Comparison of ENCODE assay signal across 8 cellular contexts in the genomic region with DNA sequence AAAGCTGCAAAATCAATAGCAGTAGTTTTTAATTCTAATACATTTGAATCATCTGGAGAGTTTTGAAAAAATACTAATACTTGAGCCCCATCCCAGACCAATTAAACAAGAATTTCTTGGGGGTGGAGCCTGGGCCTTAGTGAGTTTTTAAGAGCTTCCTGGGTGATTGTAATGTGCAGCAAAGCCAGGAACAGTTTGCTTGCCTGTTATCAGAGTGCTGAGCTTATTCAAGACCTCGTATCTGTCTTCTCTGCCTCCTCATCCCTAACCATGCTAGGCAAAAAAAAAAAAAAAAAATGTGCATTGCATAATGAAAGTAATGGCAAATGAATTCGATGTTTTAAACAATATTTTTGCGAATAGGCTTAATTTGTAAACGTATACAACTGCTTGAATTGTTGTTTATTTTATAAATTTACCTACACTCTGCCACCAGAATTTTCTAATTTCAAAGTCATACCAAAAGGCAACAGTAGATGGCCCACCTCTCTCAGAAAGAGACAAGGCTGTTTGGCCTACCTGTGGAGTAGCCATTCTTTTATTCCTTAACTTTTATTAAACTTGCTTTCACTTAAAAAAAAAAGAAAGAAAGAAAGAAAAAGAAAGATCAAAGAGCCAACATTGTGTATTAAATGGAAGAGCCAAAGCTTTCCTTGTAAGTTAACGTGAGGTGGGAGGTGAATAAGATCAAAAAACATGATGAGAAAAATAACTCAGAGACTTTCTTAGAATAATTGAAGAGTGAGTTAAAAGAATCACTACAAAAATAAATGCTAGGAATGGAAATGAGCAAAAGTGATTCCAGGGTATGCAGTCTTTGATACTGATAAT. TPM values are rescaled to one million over a fixed set of nuclear protein-coding genes. Genes with fewer than 3 reads are reported as not detected.
DNase-seq lines count a peak whose midpoint lies in the region; ATAC-seq and TF ChIP-seq lines count a peak whose summit lies in the region.

No MANE protein-coding gene starts in this region.

- H2BK15ac ChIP-seq in neuronal stem cell (ENCODE audit: low read length) = no peak overlapping the region

- H3K4me3 ChIP-seq in astrocyte of the spinal cord (ENCODE audit: low read depth, low read length) = no peak overlapping the region
- no peak overlapping the region for H3K4me3 ChIP-seq in mucosa of stomach (ENCODE audit: low read length)
- H3K4me3 ChIP-seq in neuronal stem cell (ENCODE audit: low read length in 2 of 2) = no peak overlapping the region

- no peak overlapping the region for H3K18ac ChIP-seq in neuronal stem cell (ENCODE audit: low read length)

- H4K91ac ChIP-seq in neuronal stem cell (ENCODE audit: low read depth, low read length, poor library complexity) = no peak overlapping the region

- H3K23ac ChIP-seq in neuronal stem cell (ENCODE audit: low read depth, low read length, poor library complexity) = no peak overlapping the region

- H3K4me1 Mint-ChIP-seq in mesothelial cell of epicardium = peaks cover 8% of the 10 kb centered on the region

- no peaks in the 10 kb centered on the region for H3K27me3 ChIP-seq in mucosa of stomach (ENCODE audit: control insufficient read depth, insufficient read depth, low read length)
- H3K27me3 ChIP-seq in neuronal stem cell (ENCODE audit: control insufficient read depth in 3 of 3, insufficient read depth in 3 of 3, low read depth in 1 of 3, low read length in 3 of 3) = no peaks in the 10 kb centered on the region

- H3K4me3 Mint-ChIP-seq in mesothelial cell of epicardium = no peak overlapping the region

- H3K27ac ChIP-seq in neuronal stem cell (replicated peaks; ENCODE audit: low read length) = no peak overlapping the region

- H3K36me3 ChIP-seq in mucosa of stomach (ENCODE audit: control insufficient read depth, insufficient read depth, low read length) = no peaks in the 10 kb centered on the region
- H3K36me3 ChIP-seq in neuronal stem cell (replicated peaks in 1 of 2; ENCODE audit: control insufficient read depth in 2 of 2, insufficient read depth in 2 of 2, low read length in 2 of 2) = no peaks in the 10 kb centered on the region

- DNase-seq in AML-193 (lab: John Stamatoyannopoulos, UW) (peak; percentile 79 to 81), NCI-H2107 treated with DMSO at 0.1 percent for 48 hours (lab: John Stamatoyannopoulos, UW; ENCODE audit: unreplicated experiment) (peak; percentile 15), astrocyte of the spinal cord (ENCODE audit: low read depth, low spot score) (peak; percentile 48), neuronal stem cell (ENCODE audit: low spot score) (no peak), mesothelial cell of epicardium (ENCODE audit: low spot score in 2 of 2, unreplicated experiment in 2 of 2) (no peak)

- H3K4ac ChIP-seq in neuronal stem cell (ENCODE audit: low read length) = no peak overlapping the region

- H4K8ac ChIP-seq in neuronal stem cell (ENCODE audit: low read depth, low read length) = no peak overlapping the region

- H2AK5ac ChIP-seq in neuronal stem cell (ENCODE audit: low read depth, low read length) = no peak overlapping the region

- no peak overlapping the region for H2BK12ac ChIP-seq in neuronal stem cell (ENCODE audit: low read length)

- TF ChIP-seq CTCF in GM12872 (IDR thresholded peaks at IDR 0.05; ENCODE audit: insufficient read depth, low read depth, low read length) = peak; percentile 60
- peak; percentile 63 for TF ChIP-seq CTCF in astrocyte of the spinal cord (IDR thresholded peaks at IDR 0.05; ENCODE audit: low read depth, low read length)
- no peak for TF ChIP-seq CTCF in mesothelial cell of epicardium (IDR thresholded peaks at IDR 0.05; ENCODE audit: unreplicated experiment)

- H3K36me3 Mint-ChIP-seq in mesothelial cell of epicardium = no peaks in the 10 kb centered on the region

- peak overlapping the region; percentile 52 for H3K9ac ChIP-seq in mucosa of stomach (ENCODE audit: low read length)
- no peak overlapping the region for H3K9ac ChIP-seq in neuronal stem cell (ENCODE audit: low read depth, low read length, poor library complexity)

- no peaks in the 10 kb centered on the region for H3K9me3 Mint-ChIP-seq in mesothelial cell of epicardium

- peaks cover 10% of the 10 kb centered on the region for H3K27me3 Mint-ChIP-seq in mesothelial cell of epicardium (ENCODE audit: low read depth)

- H3K4me2 ChIP-seq in neuronal stem cell (ENCODE audit: insufficient read depth, low read length, poor library complexity, severe bottlenecking) = no peak overlapping the region

- H3K79me1 ChIP-seq in neuronal stem cell (ENCODE audit: low read depth, low read length) = no peaks in the 10 kb centered on the region

- in situ Hi-C loops in astrocyte of the spinal cord (cut with HindIII; ENCODE audit: low sequenced_read_pairs) = no loop called here

- peaks cover 7% of the 10 kb centered on the region for H3K4me1 ChIP-seq in mucosa of stomach (ENCODE audit: control insufficient read depth, insufficient read depth, low read length)
- no peaks in the 10 kb centered on the region for H3K4me1 ChIP-seq in neuronal stem cell (ENCODE audit: control insufficient read depth in 2 of 2, insufficient read depth in 1 of 2, low read depth in 1 of 2, low read length in 2 of 2)

- ATAC-seq in GM21723 (IDR thresholded peaks at IDR 0.05; ENCODE audit: unreplicated experiment) = no peak

- H3K27ac Mint-ChIP-seq in mesothelial cell of epicardium = no peak overlapping the region

- WGBS in neuronal stem cell (ENCODE audit: extremely low coverage in 2 of 2, insufficient read length in 2 of 2, insufficient replicate concordance in 1 of 2), 2 donors = no CpG with 5 or more reads among the region's 5 CpGs

- H3K9me3 ChIP-seq in mucosa of stomach (ENCODE audit: control insufficient read depth, low read length) (no peaks in the 10 kb centered on the region), neuronal stem cell (replicated peaks in 1 of 2; ENCODE audit: control insufficient read depth in 2 of 2, insufficient read depth in 1 of 2, low read depth in 1 of 2, low read length in 2 of 2) (no peaks in the 10 kb centered on the region)

- no peak overlapping the region for H2BK5ac ChIP-seq in neuronal stem cell (ENCODE audit: low read length)

- no peak overlapping the region for H3K14ac ChIP-seq in neuronal stem cell (ENCODE audit: low read length)

- H2BK120ac ChIP-seq in neuronal stem cell (ENCODE audit: low read depth, low read length) = no peak overlapping the region

- no peak overlapping the region for H2AFZ ChIP-seq in neuronal stem cell (ENCODE audit: low read length)

RNA-seq across cellular contexts. Expression of a gene that starts 36.2 kb away (rescaled TPM):
- 2.6 TPM for polyA plus RNA-seq in neuronal stem cell (2013, experiment 1 of 2)
- 2.3 TPM for polyA plus RNA-seq in neuronal stem cell (2013, experiment 2 of 2)
- 1.6 to 2.4 TPM (median 2.0 TPM) in 3 replicates for total RNA-seq in mesothelial cell of epicardium

Comparison
In these comparisons a context has a peak if more than half of its experiments do, and no peak if none do; other contexts are left out.
1. DNase-seq: peak in AML-193 (2 of 2), NCI-H2107 treated with DMSO at 0.1 percent for 48 hours (single experiment) and astrocyte of the spinal cord (single experiment); none in neuronal stem cell (single experiment) and mesothelial cell of epicardium (0 of 2).